ENCODE assay signal across 8 cellular contexts in genomic region chr21:31326478-31327247, GRCh38. TPM values are rescaled to one million over a fixed set of nuclear protein-coding genes. Genes with fewer than 3 reads are reported as not detected.
DNase-seq lines count a peak whose midpoint lies in the region; ATAC-seq, FAIRE-seq and TF ChIP-seq lines count a peak whose summit lies in the region.

No MANE protein-coding gene starts in this region.

- peaks cover 23% of the 10 kb centered on the region for H3K36me3 Mint-ChIP-seq in activated T-cell treated with anti-CD3 and anti-CD28 coated beads, Interleukin-2, amount 50 U/mL, for 4 hours (ENCODE audit: insufficient read depth)

- H3K4me3 ChIP-seq in DOHH2 (ENCODE audit: low read length) (peak overlapping the region; percentile 27), MG63 (no peak overlapping the region), A673 (ENCODE audit: low read depth, low read length, poor library complexity, severe bottlenecking) (no peak overlapping the region)

- no peak for TF ChIP-seq POLR2A in H54 (IDR thresholded peaks at IDR 0.05; ENCODE audit: low read depth, low read length)

- peaks cover 18% of the 10 kb centered on the region for H3K4me1 ChIP-seq in DOHH2 (ENCODE audit: control insufficient read depth, low read length)
- no peaks in the 10 kb centered on the region for H3K4me1 ChIP-seq in A673 (ENCODE audit: insufficient read depth, low read length, poor library complexity, severe bottlenecking)

- no peaks in the 10 kb centered on the region for H3K9me2 ChIP-seq in DOHH2 (replicated peaks; ENCODE audit: control insufficient read depth, low read length)

- H3K9me3 Mint-ChIP-seq in activated T-cell treated with anti-CD3 and anti-CD28 coated beads, Interleukin-2, amount 50 U/mL, for 4 hours = peaks cover 3% of the 10 kb centered on the region

- no peaks in the 10 kb centered on the region for H3K36me3 ChIP-seq in DOHH2 (ENCODE audit: control insufficient read depth, low read length)
- H3K36me3 ChIP-seq in MG63 = no peaks in the 10 kb centered on the region
- no peaks in the 10 kb centered on the region for H3K36me3 ChIP-seq in A673 (ENCODE audit: insufficient read depth, low read length, poor library complexity, severe bottlenecking)

- H3K4me3 Mint-ChIP-seq in activated T-cell treated with anti-CD3 and anti-CD28 coated beads, Interleukin-2, amount 50 U/mL, for 4 hours = peak overlapping the region; percentile 67

- no peaks in the 10 kb centered on the region for H3F3A ChIP-seq in DOHH2 (ENCODE audit: control insufficient read depth, insufficient read depth)

- H3K27me3 Mint-ChIP-seq in activated T-cell treated with anti-CD3 and anti-CD28 coated beads, Interleukin-2, amount 50 U/mL, for 4 hours (ENCODE audit: low read depth) = peaks cover 2% of the 10 kb centered on the region

- CTCF ChIA-PET in A673 (lab: Charles Lee) = no interaction called here

- BruUV-seq in A673 (replicated peaks; lab: Mats Ljungman, UMichigan) = no TSS peak

- H4K20me1 ChIP-seq in DOHH2 (ENCODE audit: control insufficient read depth, insufficient read depth, low read depth, low read length) = no peaks in the 10 kb centered on the region

- ATAC-seq in GM21528 (IDR thresholded peaks at IDR 0.05; ENCODE audit: low FRiP score, unreplicated experiment) = peak; percentile 95
- ATAC-seq in activated T-cell treated with anti-CD3 and anti-CD28 coated beads, Interleukin-2, amount 50 U/mL, for 4 hours = peak; percentile 84 to 86

- H3K79me2 ChIP-seq in DOHH2 (ENCODE audit: control insufficient read depth, low read length) = no peaks in the 10 kb centered on the region

- intact Hi-C loops in A673 (cut with micrococcal nuclease; ENCODE audit: unreplicated experiment) = no loop called here

- H3K9me3 ChIP-seq in DOHH2 (ENCODE audit: control insufficient read depth, insufficient read depth, low read length) (no peaks in the 10 kb centered on the region), MG63 (no peaks in the 10 kb centered on the region), A673 (ENCODE audit: low read depth, low read length, poor library complexity, severe bottlenecking) (peaks cover 4% of the 10 kb centered on the region)

- no peak for FAIRE-seq in H54 (lab: Jason Lieb, UNC)

- peak overlapping the region; percentile 14; the same call in 1 of the 2 replicates for H3K27ac ChIP-seq in DOHH2 (ENCODE audit: low read depth, low read length)
- H3K27ac ChIP-seq in A673 (ENCODE audit: low read depth, low read length, poor library complexity, severe bottlenecking) = no peak overlapping the region

- peak; percentile 25 for DNase-seq in MG63
- peak; percentile 27 for DNase-seq in activated T-cell treated with anti-CD3 and anti-CD28 coated beads, Interleukin-2, amount 50 U/mL, for 4 hours
- DNase-seq in stimulated activated CD4-positive, alpha-beta T cell treated with anti-CD3 and anti-CD28 coated beads, Interleukin-1b, Interleukin-23, amount 100 ng/mL, for 24 hours (ENCODE audit: low read depth in 4 of 4, low spot score in 1 of 4) = peak in 3 of 4 experiments; percentile 21 to 52 (median 47)
- DNase-seq in A673 (ENCODE audit: low spot score) = no peak
- DNase-seq in H54 (ENCODE audit: insufficient read length, low spot score) = no peak
- no peak for DNase-seq in DMS114 treated with DMSO at 0.1 percent for 48 hours (lab: John Stamatoyannopoulos, UW; ENCODE audit: unreplicated experiment)

- H3K27me3 ChIP-seq in DOHH2 (ENCODE audit: control insufficient read depth, low read length) (no peaks in the 10 kb centered on the region), MG63 (no peaks in the 10 kb centered on the region), A673 (replicated peaks; ENCODE audit: insufficient read depth, low read depth, low read length, poor library complexity) (no peaks in the 10 kb centered on the region)

- peak overlapping the region; percentile 50 for H3K4me2 ChIP-seq in DOHH2 (ENCODE audit: low read length)

- peaks cover 28% of the 10 kb centered on the region for H3K4me1 Mint-ChIP-seq in activated T-cell treated with anti-CD3 and anti-CD28 coated beads, Interleukin-2, amount 50 U/mL, for 4 hours (ENCODE audit: low read depth)

- TF ChIP-seq CTCF in DOHH2 (IDR thresholded peaks at IDR 0.05; ENCODE audit: low read depth, low read length, poor library complexity, severe bottlenecking) (no peak), A673 (conservative IDR thresholded peaks at IDR 0.05; ENCODE audit: low read depth, low read length) (no peak)

- POLR2A ChIA-PET in A673 (lab: Charles Lee; ENCODE audit: low non-redundant PET) = no interaction called here

RNA-seq across cellular contexts. Expression of gene TIAM1, which starts 17.4 kb away (rescaled TPM):
- total RNA-seq in MG63 (2014; rRNA removed; shearing (Covaris generic); ENCODE audit: low replicate concordance) = 0.42 and 2.2 TPM in 2 replicates
- total RNA-seq in activated T-cell treated with anti-CD3 and anti-CD28 coated beads, Interleukin-2, amount 50 U/mL, for 4 hours = 100 to 1,000 TPM; 103 to 133 (median 132) TPM
- 9.6 and 14.3 TPM in 2 replicates for total RNA-seq in A673 (2021)

Comparison
In these comparisons a context has a peak if more than half of its experiments do, and no peak if none do; other contexts are left out.
1. DNase-seq: peak in MG63 (single experiment), activated T-cell treated with anti-CD3 and anti-CD28 coated beads, Interleukin-2, amount 50 U/mL, for 4 hours (single experiment) and stimulated activated CD4-positive, alpha-beta T cell treated with anti-CD3 and anti-CD28 coated beads, Interleukin-1b, Interleukin-23, amount 100 ng/mL, for 24 hours (3 of 4); none in A673 (single experiment), H54 (single experiment) and DMS114 treated with DMSO at 0.1 percent for 48 hours (single experiment).